23 cellular contexts compared by ENCODE assay signal in the genomic region with DNA sequence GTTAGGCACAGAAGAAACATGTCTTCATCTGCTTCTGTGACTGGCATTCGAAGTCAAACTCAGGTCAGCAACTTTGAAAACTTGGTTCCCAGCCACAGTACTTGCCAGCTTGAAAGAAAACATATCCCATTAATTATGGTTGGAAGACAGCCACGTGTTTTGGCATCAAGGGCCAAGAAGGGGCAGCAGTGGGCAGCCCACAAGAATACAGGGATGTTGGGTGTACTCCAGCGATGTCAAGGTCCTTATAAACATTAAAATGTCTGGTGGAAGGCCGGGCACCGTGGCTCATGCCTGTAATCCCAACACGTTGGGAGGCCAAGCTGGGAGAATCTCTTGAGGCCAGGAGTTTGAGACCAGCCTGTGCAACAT. TPM values are rescaled to one million over a fixed set of nuclear protein-coding genes. Genes with fewer than 3 reads are reported as not detected.
DNase-seq lines count a peak whose midpoint lies in the region; FAIRE-seq and TF ChIP-seq lines count a peak whose summit lies in the region.
"Had no signal": no experiment of that assay in that cellular context is flagged by ENCODE, and none has a peak within 500 bp of the region (broad histone marks: within the 10 kb centered on the region; RNA-seq: fewer than 3 reads in every experiment).

No MANE protein-coding gene starts in this region.

- H3K27ac ChIP-seq in SK-N-SH (ENCODE audit: low read depth in 2 of 2, low read length in 1 of 2): no peak overlapping the region
- H3K27ac ChIP-seq in endothelial cell of umbilical vein (ENCODE audit: insufficient read depth, low read depth, low read length): no peak overlapping the region
- H3K27ac ChIP-seq in sigmoid colon: peak overlapping the region in 3 of 4 donors; percentile 79 to 85 (median 82)
- H3K27ac ChIP-seq: SJSA1 had no signal

- TF ChIP-seq RAD21 in SK-N-SH (IDR thresholded peaks at IDR 0.05; ENCODE audit: low read length): no peak

- BruUV-seq in endothelial cell of umbilical vein (replicated peaks; lab: Mats Ljungman, UMichigan): no TSS peak

- H3K27me3 ChIP-seq in SK-N-SH (ENCODE audit: insufficient read depth) (no peaks in the 10 kb centered on the region), endothelial cell of umbilical vein (ENCODE audit: control insufficient read depth in 2 of 2, insufficient read depth in 2 of 2, low read length in 2 of 2) (no peaks in the 10 kb centered on the region), sigmoid colon (no peaks in the 10 kb centered on the region)
- H3K27me3 ChIP-seq: SJSA1 had no signal

- 82% methylated on average over 6 of the region's 6 CpGs for WGBS in SK-N-SH (ENCODE audit: low lambda C conversion rate)
- WGBS in sigmoid colon, 2 donors: 76 to 82% methylated on average over 6 of the region's 6 CpGs

- TF ChIP-seq POLR2A in endothelial cell of umbilical vein (IDR thresholded peaks at IDR 0.05; ENCODE audit: low read depth, low read length) (no peak), sigmoid colon (IDR thresholded peaks at IDR 0.05) (no peak)

- H3K4me3 ChIP-seq in SK-N-SH (ENCODE audit: low read depth in 2 of 2, low read length in 1 of 2) (no peak overlapping the region), endothelial cell of umbilical vein (replicated peaks in 1 of 3; ENCODE audit: insufficient read depth in 1 of 3, low read depth in 1 of 3, low read length in 3 of 3) (no peak overlapping the region), sigmoid colon (no peak overlapping the region)
- H3K4me3 ChIP-seq: dorsolateral prefrontal cortex, HAP-1, SJSA1 had no signal

- H3K4me1 ChIP-seq in SK-N-SH (ENCODE audit: control insufficient read depth in 1 of 2, insufficient read depth in 2 of 2, low read depth in 1 of 2, low read length in 1 of 2) (no peaks in the 10 kb centered on the region; a peak in 1 of 4 replicates), endothelial cell of umbilical vein (ENCODE audit: control insufficient read depth, extremely low read depth, insufficient read depth, low read length) (peaks cover 44% of the 10 kb centered on the region), sigmoid colon (peaks cover 0 to 61% (median 44%) of the 10 kb centered on the region in 4 donors)
- H3K4me1 ChIP-seq: HAP-1, SJSA1 had no signal

- intact Hi-C loops in endothelial cell of umbilical vein (cut with micrococcal nuclease): no loop called here
- intact Hi-C loops in sigmoid colon (cut with DNase I): loop anchor here (2.0 kb wide), 2 partner anchors 27 to 87 kb away; no protein-coding TSS in a partner anchor

- peak; percentile 0 for DNase-seq in NCI-H1105 treated with DMSO at 0.1 percent for 48 hours (lab: John Stamatoyannopoulos, UW)
- DNase-seq in NCI-H1105 (lab: John Stamatoyannopoulos, UW): no peak
- no peak for DNase-seq in SK-N-SH
- DNase-seq in endothelial cell of umbilical vein (ENCODE audit: low read depth, low spot score): no peak
- DNase-seq in sigmoid colon: peak; percentile 91
- no peak for DNase-seq in NCI-H1417 (lab: John Stamatoyannopoulos, UW)
- no peak for DNase-seq in NCI-H345 (lab: John Stamatoyannopoulos, UW)
- DNase-seq in germinal center (ENCODE audit: low spot score): no peak
- DNase-seq: 8988T; activated CD4-positive, alpha-beta T cell treated with anti-CD3 and anti-CD28 coated beads for 36 hours; activated naive CD4-positive, alpha-beta T cell treated with Interleukin-2 at 50 U/mL for 16 hours; activated T-cell treated with anti-CD3 and anti-CD28 coated beads, Interleukin-2, amount 50 U/mL, for 4 hours; CD8-positive, alpha-beta T cell; DND-41; dorsolateral prefrontal cortex; hippocampal formation; immature natural killer cell; KG1; left ventricle myocardium superior; NCI-H526 had no signal

- no peaks in the 10 kb centered on the region for H3K9me3 ChIP-seq in SK-N-SH
- no peaks in the 10 kb centered on the region for H3K9me3 ChIP-seq in endothelial cell of umbilical vein (replicated peaks; ENCODE audit: control insufficient read depth, insufficient read depth, low read length)
- H3K9me3 ChIP-seq in sigmoid colon: no peaks in the 10 kb centered on the region
- H3K9me3 ChIP-seq: HAP-1, SJSA1 had no signal

- H3K36me3 ChIP-seq in SK-N-SH (replicated peaks in 1 of 2; ENCODE audit: control insufficient read depth in 1 of 2, insufficient read depth in 2 of 2, low read length in 1 of 2) (peaks cover 57 to 67% of the 10 kb centered on the region in 2 experiments), endothelial cell of umbilical vein (ENCODE audit: control insufficient read depth in 2 of 2, extremely low read depth in 1 of 2, insufficient read depth in 2 of 2, low read length in 2 of 2) (peaks cover 3 to 17% of the 10 kb centered on the region in 2 experiments), sigmoid colon (peaks cover 0 to 33% (median 2%) of the 10 kb centered on the region in 4 donors)
- H3K36me3 ChIP-seq: HAP-1 had no signal

- H3K79me2 ChIP-seq in SK-N-SH (ENCODE audit: insufficient read depth): peaks cover 82% of the 10 kb centered on the region
- H3K79me2 ChIP-seq in endothelial cell of umbilical vein (ENCODE audit: control insufficient read depth, insufficient read depth, low read length): no peaks in the 10 kb centered on the region

- FAIRE-seq in endothelial cell of umbilical vein (lab: Jason Lieb, UNC): peak; percentile 56
- FAIRE-seq: HTR-8/SVneo had no signal

- H4K20me1 ChIP-seq in SK-N-SH (ENCODE audit: insufficient read depth) (peaks cover 36% of the 10 kb centered on the region), endothelial cell of umbilical vein (replicated peaks; ENCODE audit: control insufficient read depth, extremely low read depth, insufficient read depth, low read length) (no peaks in the 10 kb centered on the region)

- TF ChIP-seq EP300 in SK-N-SH (IDR thresholded peaks at IDR 0.05; ENCODE audit: borderline replicate concordance in 1 of 2, low read depth in 1 of 2, low read length in 1 of 2): no peak
- peak; percentile 45 to 83 (median 72) for TF ChIP-seq EP300 in sigmoid colon (IDR thresholded peaks at IDR 0.05)

- H3K4me2 ChIP-seq in SK-N-SH (no peak overlapping the region), endothelial cell of umbilical vein (ENCODE audit: insufficient read depth, low read length) (no peak overlapping the region)

- H3K9me2 ChIP-seq in SK-N-SH: no peaks in the 10 kb centered on the region

- dilution Hi-C loops in endothelial cell of umbilical vein (cut with MboI; ENCODE audit: extremely low pct_ligation_motif_present, low sequenced_read_pairs): no loop called here

- POLR2A ChIA-PET in SK-N-SH (lab: Yijun Ruan, JAX) (no interaction called here), endothelial cell of umbilical vein (lab: Charles Lee) (interaction anchor here (0.5 to 1.4 kb wide), 3 partner anchors 12 to 1916 kb away, joined by 3 to 4 read pairs (median 3); no protein-coding TSS in a partner anchor)

- no peaks in the 10 kb centered on the region for H3F3A ChIP-seq in SK-N-SH (replicated peaks; ENCODE audit: insufficient read depth)

- CTCF ChIA-PET in SK-N-SH (lab: Yijun Ruan, JAX) (interaction anchor here (1.1 kb wide), 1 partner anchor 31 kb away, joined by 4 read pairs; no protein-coding TSS in a partner anchor), endothelial cell of umbilical vein (lab: Charles Lee) (interaction anchor here (1.4 to 3.9 kb wide), 3 partner anchors 126 to 211 kb away, joined by 3 to 37 read pairs (median 28); no protein-coding TSS in a partner anchor)

- TF ChIP-seq CTCF in SK-N-SH (IDR thresholded peaks at IDR 0.05): no peak
- no peak for TF ChIP-seq CTCF in endothelial cell of umbilical vein (IDR thresholded peaks at IDR 0.05; ENCODE audit: extremely low read depth in 1 of 2, insufficient read depth in 1 of 2, low read depth in 1 of 2, low read length in 2 of 2)
- TF ChIP-seq CTCF in sigmoid colon (IDR thresholded peaks at IDR 0.05): no peak

- no peaks in the 10 kb centered on the region for H3K9me1 ChIP-seq in endothelial cell of umbilical vein (replicated peaks; ENCODE audit: control insufficient read depth, extremely low read depth, insufficient read depth, low read length)

- H2AFZ ChIP-seq in SK-N-SH (ENCODE audit: low read depth) (no peak overlapping the region), endothelial cell of umbilical vein (ENCODE audit: low read depth, low read length) (no peak overlapping the region)

- H3K9ac ChIP-seq in SK-N-SH (no peak overlapping the region), endothelial cell of umbilical vein (replicated peaks; ENCODE audit: extremely low read depth, insufficient read depth, low read length) (no peak overlapping the region)

TF ChIP-seq in SK-N-SH, 30 proteins besides CTCF, POLR2A, EP300 and RAD21:
- TF ChIP-seq JUND (IDR thresholded peaks at IDR 0.05) (no peak), EZH2phosphoT487 (IDR thresholded peaks at IDR 0.05; ENCODE audit: borderline replicate concordance, low read depth) (no peak), POLR2AphosphoS5 (IDR thresholded peaks at IDR 0.05; ENCODE audit: low read depth, low read length) (peak; percentile 12; the same call in 1 of the 2 replicates), NRF1 (IDR thresholded peaks at IDR 0.05; ENCODE audit: low read depth, low read length) (no peak)

TF ChIP-seq in endothelial cell of umbilical vein, 7 proteins besides CTCF, POLR2A, EP300 and RAD21 (continues in another document):
- TF ChIP-seq POLR2AphosphoS5 (IDR thresholded peaks at IDR 0.05; ENCODE audit: insufficient read depth, low read depth, low read length) (no peak), EZH2 (IDR thresholded peaks at IDR 0.05; ENCODE audit: borderline replicate concordance, low read depth, low read length, severe bottlenecking) (no peak), JUN (IDR thresholded peaks at IDR 0.05; ENCODE audit: borderline replicate concordance, insufficient read depth, insufficient read length, low read depth) (no peak), MYC (IDR thresholded peaks at IDR 0.05; ENCODE audit: low read depth, low read length) (no peak), GATA2 (IDR thresholded peaks at IDR 0.05; ENCODE audit: insufficient read depth, insufficient read length, low read depth, low read length) (no peak), FOS (IDR thresholded peaks at IDR 0.05; ENCODE audit: borderline replicate concordance, insufficient read depth, low read length) (no peak)

RNA-seq across cellular contexts. Expression of a gene that starts 29.5 kb away (rescaled TPM):
- polyA plus RNA-seq in SK-N-SH (2012; rRNA removed): 19.0 and 25.7 TPM in 2 replicates
- polyA plus RNA-seq in SK-N-SH (2012; cell fraction: cytosol; rRNA removed): 17.8 and 20.9 TPM in 2 replicates
- polyA plus RNA-seq in SK-N-SH (2012; cell fraction: nucleus; rRNA removed): 15.7 and 25.0 TPM in 2 replicates
- 76.3 and 79.7 TPM in 2 replicates for total RNA-seq in endothelial cell of umbilical vein
- polyA plus RNA-seq in endothelial cell of umbilical vein: 17.5 and 19.3 TPM in 2 replicates
- polyA plus RNA-seq in endothelial cell of umbilical vein (2011; cell fraction: cytosol; rRNA removed): 23.1 and 29.1 TPM in 2 replicates
- 23.5 and 24.5 TPM in 2 replicates for polyA plus RNA-seq in endothelial cell of umbilical vein (2011; cell fraction: nucleus; rRNA removed)
- polyA plus RNA-seq in endothelial cell of umbilical vein (2012): 28.1 and 35.3 TPM in 2 replicates
- polyA minus RNA-seq in endothelial cell of umbilical vein: 50.6 and 50.9 TPM in 2 replicates
- not detected for polyA minus RNA-seq in endothelial cell of umbilical vein (2011; cell fraction: cytosol; rRNA and poly(A)+ RNA removed)
- polyA minus RNA-seq in endothelial cell of umbilical vein (2011; cell fraction: nucleus; rRNA and poly(A)+ RNA removed): 24.4 and 27.1 TPM in 2 replicates
- 100 to 1,000 TPM in 3 of 4 donors, 10 to 100 TPM in 1; 99.7 to 141 (median 123) TPM for total RNA-seq in sigmoid colon
- polyA plus RNA-seq in sigmoid colon: 1 to 10 TPM in 2 of 3 donors, under 1 TPM in 1; 0.46 to 4.4 (median 3.6) TPM
- total RNA-seq: activated CD4-positive, alpha-beta T cell treated with anti-CD3 and anti-CD28 coated beads for 36 hours; CD8-positive, alpha-beta T cell had no signal

Comparison
In these comparisons a context has a peak if more than half of its experiments do, and no peak if none do; other contexts are left out.
1. DNase-seq: peak in NCI-H1105 treated with DMSO at 0.1 percent for 48 hours (single experiment) and sigmoid colon (single experiment); none in NCI-H1105 (single experiment), SK-N-SH (single experiment), endothelial cell of umbilical vein (single experiment), NCI-H1417 (0 of 3), NCI-H345 (single experiment) and germinal center (single experiment).
2. H3K27ac ChIP-seq: peak in sigmoid colon (3 of 4); none in SK-N-SH (0 of 2) and endothelial cell of umbilical vein (single experiment).